1 cellular context compared by ENCODE assay signal in the genomic region with DNA sequence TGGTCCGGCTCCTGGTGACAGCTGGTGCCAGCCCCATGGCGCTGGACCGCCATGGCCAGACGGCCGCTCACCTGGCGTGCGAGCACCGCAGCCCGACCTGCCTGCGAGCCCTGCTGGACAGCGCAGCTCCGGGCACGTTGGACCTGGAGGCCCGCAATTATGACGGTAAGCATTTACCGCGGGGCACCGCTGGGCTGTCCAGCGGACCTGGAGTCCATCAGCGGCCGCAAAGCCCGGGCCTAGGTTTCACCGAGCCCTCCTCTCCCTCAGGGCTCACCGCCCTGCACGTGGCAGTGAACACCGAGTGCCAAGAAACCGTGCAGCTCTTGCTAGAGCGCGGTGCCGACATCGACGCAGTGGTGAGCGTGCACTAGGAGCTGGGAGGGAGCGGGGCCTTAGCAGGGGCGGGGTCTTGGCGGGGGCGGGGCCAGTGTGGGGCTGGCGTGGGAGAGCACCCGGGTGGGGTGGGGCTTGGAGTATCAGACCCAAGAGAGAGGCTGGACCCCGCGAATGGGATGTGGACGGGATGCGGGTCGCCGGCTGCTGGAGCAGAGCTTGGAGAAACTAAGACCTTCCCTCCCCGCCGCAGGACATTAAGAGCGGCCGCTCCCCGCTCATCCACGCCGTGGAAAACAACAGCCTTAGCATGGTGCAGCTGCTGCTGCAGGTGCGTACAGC.
TF ChIP-seq lines count a peak whose summit lies in the region.

No MANE protein-coding gene starts in this region.

TF ChIP-seq in endothelial cell of umbilical vein, 7 proteins besides CTCF, POLR2A, EP300 and RAD21:
- TF ChIP-seq, protein P1, sequence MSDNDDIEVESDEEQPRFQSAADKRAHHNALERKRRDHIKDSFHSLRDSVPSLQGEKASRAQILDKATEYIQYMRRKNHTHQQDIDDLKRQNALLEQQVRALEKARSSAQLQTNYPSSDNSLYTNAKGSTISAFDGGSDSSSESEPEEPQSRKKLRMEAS (IDR thresholded peaks at IDR 0.05; ENCODE audit: insufficient read depth, insufficient read length): no peak
- no peak for TF ChIP-seq MYC (IDR thresholded peaks at IDR 0.05; ENCODE audit: low read depth, low read length)
- TF ChIP-seq JUN (IDR thresholded peaks at IDR 0.05; ENCODE audit: borderline replicate concordance, insufficient read depth, insufficient read length, low read depth): no peak
- no peak for TF ChIP-seq EZH2 (IDR thresholded peaks at IDR 0.05; ENCODE audit: borderline replicate concordance, low read depth, low read length, severe bottlenecking)
- no peak for TF ChIP-seq GATA2 (IDR thresholded peaks at IDR 0.05; ENCODE audit: insufficient read depth, insufficient read length, low read depth, low read length)
- TF ChIP-seq FOS (IDR thresholded peaks at IDR 0.05; ENCODE audit: borderline replicate concordance, insufficient read depth, low read length): no peak
- TF ChIP-seq POLR2AphosphoS5 (IDR thresholded peaks at IDR 0.05; ENCODE audit: insufficient read depth, low read depth, low read length): no peak
